In genomic region chr11:67728191-67728590, GRCh38 we compare ENCODE assay signal across 8 cellular contexts. TPM values are rescaled to one million over a fixed set of nuclear protein-coding genes. Genes with fewer than 3 reads are reported as not detected.
"Had no signal": no experiment of that assay in that cellular context is flagged by ENCODE, and none has a peak within 500 bp of the region (broad histone marks: within the 10 kb centered on the region; RNA-seq: fewer than 3 reads in every experiment).

No MANE protein-coding gene starts in this region.

RNA-seq across cellular contexts. Expression of gene ALDH3B2, which starts 53.8 kb away (rescaled TPM):
- total RNA-seq: aorta; dermis blood vessel endothelial cell; endothelial cell of umbilical vein; esophagus muscularis mucosa; gastrocnemius medialis; naive thymus-derived CD8-positive, alpha-beta T cell; pulmonary artery endothelial cell; right cardiac atrium had no signal
- polyA plus RNA-seq: endothelial cell of umbilical vein; naive thymus-derived CD8-positive, alpha-beta T cell; right cardiac atrium had no signal
